Comparison of ENCODE assay signal across 8 cellular contexts in genomic region chr3:47522082-47522987, GRCh38. TPM values are rescaled to one million over a fixed set of nuclear protein-coding genes. Genes with fewer than 3 reads are reported as not detected.
DNase-seq lines count a peak whose midpoint lies in the region; ATAC-seq and TF ChIP-seq lines count a peak whose summit lies in the region.

No MANE protein-coding gene starts in this region.

- H3K36me3 Mint-ChIP-seq in activated T-helper 2 cell treated with anti-CD3 and anti-CD28 coated beads, Interferon-gamma antibody, Interleukin-2, Interleukin-4, amounts not matched to agents 10 μg/mL and 5 μg/mL and 100 μg/mL, durations not matched to agents 14 hours and 24 hours and 36 hours (ENCODE audit: low read depth) = no peaks in the 10 kb centered on the region

- H3K4me3 ChIP-seq in MM.1S (ENCODE audit: low read length) = no peak overlapping the region

- H3K4me1 ChIP-seq in MM.1S (ENCODE audit: low read length) (peaks cover 4% of the 10 kb centered on the region), foreskin keratinocyte (no peaks in the 10 kb centered on the region)

- H3K4me3 Mint-ChIP-seq in activated T-helper 2 cell treated with anti-CD3 and anti-CD28 coated beads, Interferon-gamma antibody, Interleukin-2, Interleukin-4, amounts not matched to agents 10 μg/mL and 5 μg/mL and 100 μg/mL, durations not matched to agents 14 hours and 24 hours and 36 hours (ENCODE audit: low read depth) = no peak overlapping the region

- H3K27ac ChIP-seq in MM.1S (ENCODE audit: low read length) = no peak overlapping the region
- no peak overlapping the region for H3K27ac ChIP-seq in foreskin keratinocyte
- H3K27ac ChIP-seq in substantia nigra (ENCODE audit: low read depth, low read length, poor library complexity, severe bottlenecking) = no peak overlapping the region

- H3K27me3 ChIP-seq in MM.1S (replicated peaks; ENCODE audit: insufficient read depth, low read length) (no peaks in the 10 kb centered on the region), foreskin keratinocyte (no peaks in the 10 kb centered on the region)

- intact Hi-C loops in activated T-helper 2 cell treated with anti-CD3 and anti-CD28 coated beads, Interferon-gamma antibody, Interleukin-2, Interleukin-4, amounts not matched to agents 10 μg/mL and 5 μg/mL and 100 μg/mL, durations not matched to agents 14 hours and 24 hours and 36 hours (cut with micrococcal nuclease) = loop anchor here (1.0 to 2.0 kb wide), 2 partner anchors 267 to 468 kb away; no protein-coding TSS in a partner anchor

- H3F3A ChIP-seq in MM.1S (ENCODE audit: insufficient read depth, low read length) = no peaks in the 10 kb centered on the region

- ATAC-seq in GM19395 (IDR thresholded peaks at IDR 0.05; ENCODE audit: unreplicated experiment) (peak; percentile 68), foreskin keratinocyte (peak; percentile 72)

- H3K27ac Mint-ChIP-seq in activated T-helper 2 cell treated with anti-CD3 and anti-CD28 coated beads, Interferon-gamma antibody, Interleukin-2, Interleukin-4, amounts not matched to agents 10 μg/mL and 5 μg/mL and 100 μg/mL, durations not matched to agents 14 hours and 24 hours and 36 hours = no peak overlapping the region

- H3K4me1 Mint-ChIP-seq in activated T-helper 2 cell treated with anti-CD3 and anti-CD28 coated beads, Interferon-gamma antibody, Interleukin-2, Interleukin-4, amounts not matched to agents 10 μg/mL and 5 μg/mL and 100 μg/mL, durations not matched to agents 14 hours and 24 hours and 36 hours (ENCODE audit: low read depth) = peaks cover 9% of the 10 kb centered on the region

- H3K79me2 ChIP-seq in MM.1S (ENCODE audit: low read length) = no peaks in the 10 kb centered on the region

- no peaks in the 10 kb centered on the region for H3K9me2 ChIP-seq in MM.1S (replicated peaks; ENCODE audit: insufficient read depth, low read length)

- H3K4me2 ChIP-seq in MM.1S (ENCODE audit: low read depth, low read length) = 0 out of 2 replicates have a peak overlapping the region, but pooled peaks have one; percentile 19

- no peak overlapping the region; the same call in 1 of the 2 replicates for H3K9ac ChIP-seq in MM.1S (ENCODE audit: low read length)

- peak overlapping the region; percentile 89 for H2AFZ ChIP-seq in MM.1S (ENCODE audit: low read length)

- no peaks in the 10 kb centered on the region for H4K20me1 ChIP-seq in MM.1S (ENCODE audit: insufficient read depth, low read length)

- H3K27me3 Mint-ChIP-seq in activated T-helper 2 cell treated with anti-CD3 and anti-CD28 coated beads, Interferon-gamma antibody, Interleukin-2, Interleukin-4, amounts not matched to agents 10 μg/mL and 5 μg/mL and 100 μg/mL, durations not matched to agents 14 hours and 24 hours and 36 hours (ENCODE audit: low read depth) = no peaks in the 10 kb centered on the region

- TF ChIP-seq CTCF in MM.1S (IDR thresholded peaks at IDR 0.05; ENCODE audit: low read length) = peak; percentile 79
- peak; percentile 97 for TF ChIP-seq CTCF in foreskin keratinocyte (conservative IDR thresholded peaks at IDR 0.05)

- no peaks in the 10 kb centered on the region for H3K9me3 ChIP-seq in MM.1S (replicated peaks; ENCODE audit: insufficient read depth, low read length)

- H3K36me3 ChIP-seq in MM.1S (replicated peaks; ENCODE audit: insufficient read depth, low read length) = no peaks in the 10 kb centered on the region

- DNase-seq in AG20443 (ENCODE audit: low spot score) (peak; percentile 90), MM.1S (peak; percentile 93), SHP77 (lab: John Stamatoyannopoulos, UW) (peak; percentile 79 to 84), foreskin keratinocyte (peak; percentile 39 to 68), nucleus accumbens (lab: John Stamatoyannopoulos, UW) (peak in 54 of 56 donors; percentile 5 to 84 (median 64)), substantia nigra (lab: John Stamatoyannopoulos, UW) (peak in 47 of 49 donors; percentile 12 to 87 (median 67))
- DNase-seq in activated T-helper 2 cell treated with anti-CD3 and anti-CD28 coated beads, Interferon-gamma antibody, Interleukin-2, Interleukin-4, amounts not matched to agents 10 μg/mL and 5 μg/mL and 100 μg/mL, durations not matched to agents 14 hours and 24 hours and 36 hours (ENCODE audit: low spot score) = peak; percentile 71

- H3K9me3 Mint-ChIP-seq in activated T-helper 2 cell treated with anti-CD3 and anti-CD28 coated beads, Interferon-gamma antibody, Interleukin-2, Interleukin-4, amounts not matched to agents 10 μg/mL and 5 μg/mL and 100 μg/mL, durations not matched to agents 14 hours and 24 hours and 36 hours = no peaks in the 10 kb centered on the region

RNA-seq across cellular contexts. Expression of gene ELP6, which starts 8.8 kb away (rescaled TPM):
- total RNA-seq in activated T-helper 2 cell treated with anti-CD3 and anti-CD28 coated beads, Interferon-gamma antibody, Interleukin-2, Interleukin-4, amounts not matched to agents 10 μg/mL and 5 μg/mL and 100 μg/mL, durations not matched to agents 14 hours and 24 hours and 36 hours = 44.0 and 46.8 TPM in 2 replicates
- total RNA-seq in foreskin keratinocyte = 39.8 and 43.7 TPM in 2 replicates
- polyA plus RNA-seq in foreskin keratinocyte = 52.3 and 55.5 TPM in 2 replicates

RNA-seq across cellular contexts. Expression of gene SCAP, which starts 46.6 kb away (rescaled TPM):
- 79.6 and 83.9 TPM in 2 replicates for total RNA-seq in activated T-helper 2 cell treated with anti-CD3 and anti-CD28 coated beads, Interferon-gamma antibody, Interleukin-2, Interleukin-4, amounts not matched to agents 10 μg/mL and 5 μg/mL and 100 μg/mL, durations not matched to agents 14 hours and 24 hours and 36 hours
- 50.5 and 54.7 TPM in 2 replicates for total RNA-seq in foreskin keratinocyte
- 33.0 and 36.2 TPM in 2 replicates for polyA plus RNA-seq in foreskin keratinocyte

RNA-seq across cellular contexts. Expression of gene CSPG5, which starts 56.3 kb away (rescaled TPM):
- 1.1 and 1.7 TPM in 2 replicates for total RNA-seq in activated T-helper 2 cell treated with anti-CD3 and anti-CD28 coated beads, Interferon-gamma antibody, Interleukin-2, Interleukin-4, amounts not matched to agents 10 μg/mL and 5 μg/mL and 100 μg/mL, durations not matched to agents 14 hours and 24 hours and 36 hours
- 0.04 and 0.10 TPM in 2 replicates for total RNA-seq in foreskin keratinocyte
- 0.07 and 0.10 TPM in 2 replicates for polyA plus RNA-seq in foreskin keratinocyte
